Comparison of ENCODE assay signal across 33 cellular contexts in the genomic region with DNA sequence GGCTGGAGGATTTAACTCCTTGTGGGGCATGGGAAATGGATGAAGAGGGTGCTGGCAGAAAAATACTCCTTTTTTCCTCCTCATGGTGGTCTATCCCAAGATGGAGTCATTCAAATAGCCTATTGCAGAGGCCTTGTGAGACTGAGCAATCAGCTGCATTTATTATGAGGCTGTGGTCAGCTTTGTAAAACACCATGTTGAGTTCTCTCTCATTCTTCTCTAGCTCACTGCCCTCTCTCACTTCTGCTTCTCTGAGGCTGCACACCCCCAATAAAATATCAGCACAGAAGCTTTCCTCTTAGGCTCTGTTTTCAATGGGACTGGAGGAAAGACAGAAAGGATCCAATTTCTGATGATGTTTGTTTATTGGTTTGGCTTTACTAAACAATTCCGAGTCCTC.
"Had no signal": no experiment of that assay in that cellular context is flagged by ENCODE, and none has a peak within 500 bp of the region (broad histone marks: within the 10 kb centered on the region; RNA-seq: fewer than 3 reads in every experiment).

No MANE protein-coding gene starts in this region.

- H3K79me2 ChIP-seq: hepatocyte had no signal

- H3K4me3 ChIP-seq: ascending aorta, breast epithelium, cardiac muscle cell, colonic mucosa, esophagus squamous epithelium, gastroesophageal sphincter, heart right ventricle, hepatocyte had no signal

- H3K36me3 ChIP-seq: ascending aorta, breast epithelium, cardiac muscle cell, colonic mucosa, esophagus squamous epithelium, gastroesophageal sphincter, heart right ventricle, WERI-Rb-1 had no signal

- H3K27ac ChIP-seq: ascending aorta, breast epithelium, cardiac muscle cell, colonic mucosa, epithelial cell of prostate, esophagus squamous epithelium, gastroesophageal sphincter, heart right ventricle, hepatocyte, WERI-Rb-1 had no signal

- FAIRE-seq: endometrium, endothelial cell of umbilical vein had no signal

- ATAC-seq: activated CD4-positive, alpha-beta T cell treated with anti-CD3 and anti-CD28 coated beads for 36 hours; activated CD4-positive, CD25-positive, alpha-beta regulatory T cell treated with anti-CD3 and anti-CD28 coated beads, Interleukin-2, amount 50 U/mL, for 24 hours; activated CD8-positive, alpha-beta memory T cell treated with anti-CD3 and anti-CD28 coated beads, Interleukin-2, amount 10 ng/mL, durations not matched to agents 7 days and 5 days; activated CD8-positive, alpha-beta T cell treated with anti-CD3 and anti-CD28 coated beads, Interleukin-2, amount 10 ng/mL, durations not matched to agents 7 days and 5 days; activated naive CD4-positive, alpha-beta T cell treated with anti-CD3 and anti-CD28 coated beads, Interleukin-2, amount 50 U/mL, for 72 hours; activated T-cell treated with anti-CD3 and anti-CD28 coated beads, Interleukin-2, amount 50 U/mL, for 72 hours; gastroesophageal sphincter; heart right ventricle had no signal

- H2AFZ ChIP-seq: hepatocyte had no signal

- H3K27me3 ChIP-seq: ascending aorta, breast epithelium, cardiac muscle cell, colonic mucosa, esophagus squamous epithelium, gastroesophageal sphincter, heart right ventricle, hepatocyte had no signal

- DNase-seq: activated B cell treated with CpG ODN at 0.5 μM for 24 hours; activated CD4-positive, alpha-beta memory T cell treated with anti-CD3 and anti-CD28 coated beads for 36 hours; activated CD4-positive, alpha-beta T cell treated with anti-CD3 and anti-CD28 coated beads for 36 hours; activated CD4-positive, alpha-beta T cell treated with anti-CD3 and anti-CD28 coated beads, Interleukin-2, amount 10 ng/mL, durations not matched to agents 24 days and 14 days; activated CD8-positive, alpha-beta memory T cell treated with anti-CD3 and anti-CD28 coated beads, Interleukin-2, amount 10 ng/mL, durations not matched to agents 7 days and 5 days; activated CD8-positive, alpha-beta memory T cell treated with anti-CD3 and anti-CD28 coated beads, Interleukin-2, amount 50 U/mL, for 4 hours; activated CD8-positive, alpha-beta T cell treated with anti-CD3 and anti-CD28 coated beads, Interleukin-2, amount 10 ng/mL, durations not matched to agents 7 days and 5 days; activated gamma-delta T cell; activated naive CD4-positive, alpha-beta T cell; activated naive CD4-positive, alpha-beta T cell treated with anti-CD3 and anti-CD28 coated beads, Interleukin-2, amount 10 ng/mL, durations not matched to agents 7 days and 5 days; activated naive CD8-positive, alpha-beta T cell treated with anti-CD3 and anti-CD28 coated beads, Interleukin-2, amount 10 ng/mL, durations not matched to agents 7 days and 5 days; activated T-cell treated with anti-CD3 and anti-CD28 coated beads for 4 hours; activated T-cell treated with anti-CD3 and anti-CD28 coated beads, Interleukin-2, amount 50 U/mL, for 24 hours; activated T-cell treated with anti-CD3 and anti-CD28 coated beads, Interleukin-2, amount 50 U/mL, for 72 hours; central memory CD4-positive, alpha-beta T cell; cerebellar nuclear complex; colonic mucosa; effector CD8-positive, alpha-beta T cell; esophagus squamous epithelium; foreskin melanocyte; heart right ventricle; T-helper 9 cell; WERI-Rb-1 had no signal

- H3K4me1 ChIP-seq: ascending aorta, breast epithelium, colonic mucosa, esophagus squamous epithelium, gastroesophageal sphincter, heart right ventricle had no signal

- H3K4me2 ChIP-seq: hepatocyte had no signal

- H3K9me3 ChIP-seq: ascending aorta, breast epithelium, colonic mucosa, esophagus squamous epithelium, gastroesophageal sphincter had no signal
